In genomic region chr5:91381774-91382492, GRCh38 we compare ENCODE assay signal across 8 cellular contexts. TPM values are rescaled to one million over a fixed set of nuclear protein-coding genes. Genes with fewer than 3 reads are reported as not detected.
DNase-seq lines count a peak whose midpoint lies in the region; ATAC-seq lines count a peak whose summit lies in the region.

No MANE protein-coding gene starts in this region.

- DNase-seq in AML-193 (lab: John Stamatoyannopoulos, UW) (peak; percentile 81 to 84), LoVo (ENCODE audit: low spot score) (peak; percentile 62), SIG-M5 treated with dmso at 0.1 percent for 504 hours (lab: John Stamatoyannopoulos, UW; ENCODE audit: unreplicated experiment) (peak; percentile 88), globus pallidus (ENCODE audit: low spot score) (peak; percentile 94), occipital lobe (lab: John Stamatoyannopoulos, UW) (peak; percentile 79)
- peak; percentile 80 for DNase-seq in activated naive CD4-positive, alpha-beta T cell treated with anti-CD3 and anti-CD28 coated beads, Interleukin-2, amount 50 U/mL, for 16 hours

- H3K27ac ChIP-seq in temporal lobe (ENCODE audit: low read depth, low read length), result peak overlapping the region; percentile 98

- peak; percentile 9 for ATAC-seq in GM19452 (IDR thresholded peaks at IDR 0.05; ENCODE audit: unreplicated experiment)

RNA-seq across cellular contexts. Expression of gene ARRDC3, which starts 1.2 kb away (rescaled TPM):
- total RNA-seq in occipital lobe, result 413 TPM
- 164 TPM for total RNA-seq in temporal lobe

Comparison
In these comparisons a context has a peak if more than half of its experiments do, and no peak if none do; other contexts are left out.
1. Peak in every context shown above with its lines: DNase-seq, ATAC-seq and H3K27ac ChIP-seq.